In genomic region chr5:39148983-39149534, GRCh38 we compare ENCODE assay signal across 8 cellular contexts.
DNase-seq lines count a peak whose midpoint lies in the region; ATAC-seq and TF ChIP-seq lines count a peak whose summit lies in the region.

No MANE protein-coding gene starts in this region.

- TF ChIP-seq POLR2A in upper lobe of left lung (IDR thresholded peaks at IDR 0.05): no peak

- no peak for DNase-seq in left ventricle myocardium inferior
- no peak for DNase-seq in Right ventricle myocardium superior
- peak; percentile 5 for DNase-seq in SW480 (ENCODE audit: low spot score)
- DNase-seq in fibroblast of peridontal ligament (ENCODE audit: extremely low read depth): peak; percentile 60
- DNase-seq in upper lobe of left lung: no peak
- DNase-seq in NCI-H1694 treated with DMSO at 0.1 percent for 48 hours (lab: John Stamatoyannopoulos, UW): no peak
- no peak for DNase-seq in HAP-1 (ENCODE audit: low spot score in 2 of 2)

- no peak for TF ChIP-seq EP300 in upper lobe of left lung (IDR thresholded peaks at IDR 0.05)

- in situ Hi-C loops in HAP-1 (cut with MboI; ENCODE audit: low sequenced_read_pairs): no loop called here

- no peak overlapping the region for H3K4me3 ChIP-seq in left ventricle myocardium inferior
- H3K4me3 ChIP-seq in upper lobe of left lung: no peak overlapping the region
- no peak overlapping the region for H3K4me3 ChIP-seq in HAP-1

- intact Hi-C loops in left ventricle myocardium inferior (cut with micrococcal nuclease): no loop called here
- intact Hi-C loops in Right ventricle myocardium superior (cut with DNase I): no loop called here

- H3K9me3 ChIP-seq in left ventricle myocardium inferior (replicated peaks) (no peaks in the 10 kb centered on the region), upper lobe of left lung (no peaks in the 10 kb centered on the region), HAP-1 (no peaks in the 10 kb centered on the region)

- peak; percentile 35 for TF ChIP-seq CTCF in left ventricle myocardium inferior (IDR thresholded peaks at IDR 0.05; ENCODE audit: borderline replicate concordance)
- TF ChIP-seq CTCF in upper lobe of left lung (IDR thresholded peaks at IDR 0.05): peak in 1 of 6 experiments; percentile 29

- H3K27ac ChIP-seq in left ventricle myocardium inferior (replicated peaks) (no peak overlapping the region), upper lobe of left lung (no peak overlapping the region)

- H3K36me3 ChIP-seq in left ventricle myocardium inferior: no peaks in the 10 kb centered on the region
- H3K36me3 ChIP-seq in upper lobe of left lung: no peaks in the 10 kb centered on the region
- H3K36me3 ChIP-seq in HAP-1 (replicated peaks): no peaks in the 10 kb centered on the region

- H3K27me3 ChIP-seq in left ventricle myocardium inferior (ENCODE audit: low read depth) (no peaks in the 10 kb centered on the region), upper lobe of left lung (no peaks in the 10 kb centered on the region), HAP-1 (ENCODE audit: low read depth) (no peaks in the 10 kb centered on the region; the same call in 1 of the 2 replicates)

- H3K4me1 ChIP-seq in left ventricle myocardium inferior (peaks cover 8% of the 10 kb centered on the region), upper lobe of left lung (peaks cover 0 to 5% (median 1%) of the 10 kb centered on the region in 4 donors), HAP-1 (no peaks in the 10 kb centered on the region)

- no peak for ATAC-seq in Right ventricle myocardium superior (ENCODE audit: poor library complexity)
- ATAC-seq in upper lobe of left lung (ENCODE audit: low FRiP score in 2 of 2): no peak
- no peak for ATAC-seq in GM21619 (IDR thresholded peaks at IDR 0.05; ENCODE audit: unreplicated experiment)

Comparison
In these comparisons a context has a peak if more than half of its experiments do, and no peak if none do; other contexts are left out.
1. DNase-seq: peak in SW480 (single experiment) and fibroblast of peridontal ligament (single experiment); none in left ventricle myocardium inferior (single experiment), Right ventricle myocardium superior (single experiment), upper lobe of left lung (0 of 2), NCI-H1694 treated with DMSO at 0.1 percent for 48 hours (single experiment) and HAP-1 (0 of 2).